In genomic region chr20:51366155-51366886, GRCh38 we compare ENCODE assay signal across 9 cellular contexts.
DNase-seq lines count a peak whose midpoint lies in the region; ATAC-seq and TF ChIP-seq lines count a peak whose summit lies in the region.
"Had no signal": no experiment of that assay in that cellular context is flagged by ENCODE, and none has a peak within 500 bp of the region (broad histone marks: within the 10 kb centered on the region; RNA-seq: fewer than 3 reads in every experiment).

No MANE protein-coding gene starts in this region.

- POLR2A ChIA-PET in MCF 10A (lab: Yijun Ruan, JAX) = interaction anchor here (0.6 to 1.5 kb wide), 2 partner anchors 229 to 369 kb away, joined by 3 to 5 read pairs; no protein-coding TSS in a partner anchor

- H3K36me3 Mint-ChIP-seq in MCF 10A (ENCODE audit: insufficient read depth, unreplicated experiment) = no peaks in the 10 kb centered on the region

- no peaks in the 10 kb centered on the region for H3K27me3 Mint-ChIP-seq in MCF 10A (ENCODE audit: insufficient read depth, unreplicated experiment)

- ATAC-seq in GM21367 (IDR thresholded peaks at IDR 0.05; ENCODE audit: unreplicated experiment) = no peak
- ATAC-seq: natural killer cell had no signal

- TSS peak; percentile 21 for BruUV-seq in MCF 10A (replicated peaks; lab: Mats Ljungman, UMichigan)

- H3K27me3 ChIP-seq in thyroid gland = no peaks in the 10 kb centered on the region

- no peaks in the 10 kb centered on the region for H3K9me3 Mint-ChIP-seq in MCF 10A (ENCODE audit: unreplicated experiment)

- WGBS in thyroid gland, 2 donors = 64 to 82% methylated on average over 15 to 16 of the region's 16 CpGs

- TF ChIP-seq CTCF in MCF 10A (IDR thresholded peaks at IDR 0.05; ENCODE audit: unreplicated experiment) (no peak), thyroid gland (IDR thresholded peaks at IDR 0.05) (no peak)

- H3K36me3 ChIP-seq in thyroid gland = no peaks in the 10 kb centered on the region

- DNase-seq in HS-27A (ENCODE audit: low read depth) (peak; percentile 100), MCF 10A (ENCODE audit: unreplicated experiment) (peak; percentile 87), islet precursor cell (peak; percentile 94), thyroid gland (peak; percentile 19 to 39), NCI-H446 treated with DMSO at 0.1 percent for 48 hours (lab: John Stamatoyannopoulos, UW) (no peak), DMS153 treated with DMSO at 0.1 percent for 48 hours (lab: John Stamatoyannopoulos, UW; ENCODE audit: unreplicated experiment) (no peak), SHP77 (lab: John Stamatoyannopoulos, UW) (no peak)
- DNase-seq: natural killer cell had no signal

- H3K4me1 Mint-ChIP-seq in MCF 10A (ENCODE audit: insufficient read depth, unreplicated experiment) = peaks cover 15% of the 10 kb centered on the region

- H3K27ac ChIP-seq in thyroid gland = peak overlapping the region in 2 of 3 donors; percentile 38 to 45

- H3K4me3 Mint-ChIP-seq in MCF 10A (ENCODE audit: unreplicated experiment) = peak overlapping the region; percentile 20
- H3K4me3 Mint-ChIP-seq: natural killer cell had no signal

- no peaks in the 10 kb centered on the region for H3K4me1 ChIP-seq in thyroid gland

- no peaks in the 10 kb centered on the region for H3K9me3 ChIP-seq in thyroid gland

- no peak for TF ChIP-seq POLR2A in thyroid gland (IDR thresholded peaks at IDR 0.05)

- intact Hi-C loops in MCF 10A (cut with micrococcal nuclease) = loop anchor here (5.0 kb wide), 1 partner anchor 379 kb away; no protein-coding TSS in a partner anchor
- intact Hi-C loops in thyroid gland (cut with DNase I) = no loop called here

- peak overlapping the region; percentile 81 for H3K27ac Mint-ChIP-seq in MCF 10A (ENCODE audit: low read depth, unreplicated experiment)
- H3K27ac Mint-ChIP-seq: natural killer cell had no signal

- CTCF ChIA-PET in MCF 10A (lab: Yijun Ruan, JAX) = interaction anchor here (0.5 to 2.7 kb wide), 9 partner anchors 20 to 818 kb away, joined by 3 to 32 read pairs (median 7); no protein-coding TSS in a partner anchor

- no peak overlapping the region for H3K4me3 ChIP-seq in thyroid gland (replicated peaks in 1 of 3)

Comparison
In these comparisons a context has a peak if more than half of its experiments do, and no peak if none do; other contexts are left out.
1. DNase-seq: peak in HS-27A (single experiment), MCF 10A (single experiment), islet precursor cell (single experiment) and thyroid gland (2 of 2); none in NCI-H446 treated with DMSO at 0.1 percent for 48 hours (single experiment), DMS153 treated with DMSO at 0.1 percent for 48 hours (single experiment) and SHP77 (0 of 2).